Comparison of ENCODE assay signal across 8 cellular contexts in the genomic region with DNA sequence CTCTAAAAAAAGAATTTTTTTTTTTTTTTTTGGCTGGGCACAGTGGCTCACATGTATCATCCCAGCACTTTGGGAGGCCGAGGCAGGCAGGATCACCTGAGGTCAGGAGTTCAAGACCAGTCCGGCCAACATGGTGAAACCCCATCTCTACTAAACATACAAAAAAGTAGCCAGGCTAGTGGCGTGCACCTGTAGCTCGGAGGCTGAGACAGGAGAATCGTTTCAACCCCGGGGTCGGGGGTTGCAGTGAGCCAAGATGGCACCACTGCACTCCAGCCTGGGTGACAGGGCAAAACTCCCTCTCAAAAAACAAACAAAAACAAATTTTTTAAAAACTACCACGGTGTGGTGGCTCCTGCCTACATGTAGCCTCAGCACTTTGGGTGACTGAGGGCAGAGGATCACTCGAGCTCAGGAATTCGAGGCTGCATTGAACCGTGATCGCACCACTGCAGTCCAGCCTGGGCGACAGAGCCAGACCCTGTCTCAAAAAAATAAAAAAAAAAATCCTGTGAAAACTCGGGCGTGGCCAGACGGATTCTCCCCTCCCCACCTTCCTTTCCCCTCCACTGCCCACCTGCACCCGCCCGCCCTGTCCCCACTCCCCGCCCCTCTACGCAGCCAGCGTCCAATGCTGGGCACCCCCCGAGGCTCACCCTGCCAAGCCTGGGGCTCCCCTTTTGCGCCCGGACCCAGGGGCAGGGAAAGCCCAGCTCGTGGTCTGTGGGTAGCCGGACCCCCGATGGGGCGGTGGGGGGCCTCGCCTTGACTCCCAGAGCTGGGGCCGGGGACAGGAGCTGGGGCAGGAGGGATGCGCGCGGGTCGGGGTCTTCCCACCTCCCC. TPM values are rescaled to one million over a fixed set of nuclear protein-coding genes. Genes with fewer than 3 reads are reported as not detected.
DNase-seq lines count a peak whose midpoint lies in the region; FAIRE-seq and TF ChIP-seq lines count a peak whose summit lies in the region.

No MANE protein-coding gene starts in this region.

- no peaks in the 10 kb centered on the region for H3K36me3 Mint-ChIP-seq in mesothelial cell of epicardium

- peak overlapping the region; percentile 72 for H2AFZ ChIP-seq in GM23248

- peak overlapping the region; percentile 82 for H3K27ac Mint-ChIP-seq in mesothelial cell of epicardium

- H3K27me3 Mint-ChIP-seq in mesothelial cell of epicardium (ENCODE audit: low read depth): no peaks in the 10 kb centered on the region

- H3K4me3 Mint-ChIP-seq in mesothelial cell of epicardium: peak overlapping the region; percentile 74

- peak; percentile 61 for FAIRE-seq in GM12891 (lab: Jason Lieb, UNC)

- H3F3A ChIP-seq in GM23248 (ENCODE audit: insufficient read depth): peaks cover 25% of the 10 kb centered on the region

- TF ChIP-seq CTCF in mesothelial cell of epicardium (IDR thresholded peaks at IDR 0.05; ENCODE audit: unreplicated experiment) (no peak), vagina (IDR thresholded peaks at IDR 0.05) (no peak)

- peak overlapping the region; percentile 93 for H3K9ac ChIP-seq in GM23248

- H3K4me1 Mint-ChIP-seq in mesothelial cell of epicardium: peaks cover 22% of the 10 kb centered on the region

- H3K27me3 ChIP-seq in GM23248 (replicated peaks; ENCODE audit: insufficient read depth) (no peaks in the 10 kb centered on the region), vagina (no peaks in the 10 kb centered on the region)

- whole genome bisulfite sequencing in GM23248 (ENCODE audit: low coverage in 1 of 2, low lambda C conversion rate in 2 of 2, missing lambda C conversion rate in 2 of 2), 2 experiments: 29 to 37% methylated on average over 21 to 34 of the region's 34 CpGs

- H3K9me3 Mint-ChIP-seq in mesothelial cell of epicardium: no peaks in the 10 kb centered on the region

- peak overlapping the region; percentile 55 for H3K4me2 ChIP-seq in GM23248 (ENCODE audit: unreplicated experiment)

- no peaks in the 10 kb centered on the region for H3K4me1 ChIP-seq in GM23248 (ENCODE audit: insufficient read depth)
- H3K4me1 ChIP-seq in vagina: peaks cover 47% of the 10 kb centered on the region

- in situ Hi-C loops in GM23248 (cut with MboI): no loop called here

- H3K4me3 ChIP-seq in GM23248 (peak overlapping the region; percentile 89), vagina (peak overlapping the region; percentile 86 to 88)

- H3K9me3 ChIP-seq in GM23248 (ENCODE audit: low read depth): no peaks in the 10 kb centered on the region
- no peaks in the 10 kb centered on the region for H3K9me3 ChIP-seq in vagina

- intact Hi-C loops in vagina (cut with DNase I): no loop called here

- no peaks in the 10 kb centered on the region for H4K20me1 ChIP-seq in GM23248 (ENCODE audit: insufficient read depth)

- H3K9me2 ChIP-seq in GM23248 (ENCODE audit: insufficient read depth): no peaks in the 10 kb centered on the region

- DNase-seq in GM12891 (ENCODE audit: insufficient read length, low spot score) (no peak), GM23248 (peak; percentile 42), NCI-H2227 (lab: John Stamatoyannopoulos, UW; ENCODE audit: unreplicated experiment) (peak; percentile 74), mesothelial cell of epicardium (ENCODE audit: low spot score in 2 of 2, unreplicated experiment in 2 of 2) (no peak), vagina (ENCODE audit: extremely low spot score in 2 of 2) (no peak), NCI-H2081 (lab: John Stamatoyannopoulos, UW) (no peak), D341Med (ENCODE audit: low spot score) (no peak)

- H3K27ac ChIP-seq in GM23248: no peak overlapping the region
- H3K27ac ChIP-seq in cingulate gyrus (ENCODE audit: low read depth, low read length): peak overlapping the region; percentile 65
- peak overlapping the region; percentile 84 for H3K27ac ChIP-seq in vagina

- H3K36me3 ChIP-seq in GM23248 (ENCODE audit: low read depth): no peaks in the 10 kb centered on the region
- no peaks in the 10 kb centered on the region for H3K36me3 ChIP-seq in vagina

- no peak for TF ChIP-seq POLR2A in GM12891 (IDR thresholded peaks at IDR 0.05; ENCODE audit: low read depth, low read length)
- TF ChIP-seq POLR2A in vagina (IDR thresholded peaks at IDR 0.05): no peak

- H3K79me2 ChIP-seq in GM23248 (ENCODE audit: insufficient read depth): peaks cover 17% of the 10 kb centered on the region

TF ChIP-seq in GM12891, 5 proteins besides CTCF, POLR2A, EP300 and RAD21:
- no peak for TF ChIP-seq SPI1 (IDR thresholded peaks at IDR 0.05; ENCODE audit: low read depth, low read length)
- TF ChIP-seq POU2F2 (IDR thresholded peaks at IDR 0.05; ENCODE audit: low read depth, low read length): no peak
- TF ChIP-seq PAX5 (IDR thresholded peaks at IDR 0.05; ENCODE audit: insufficient read depth, low read length, severe bottlenecking): no peak
- no peak for TF ChIP-seq TAF1 (IDR thresholded peaks at IDR 0.05; ENCODE audit: low read depth, low read length)
- no peak for TF ChIP-seq POLR2AphosphoS5 (IDR thresholded peaks at IDR 0.05; ENCODE audit: low read depth, low read length)

RNA-seq across cellular contexts. Expression of a gene that starts 0.7 kb away (rescaled TPM):
- polyA plus RNA-seq in GM12891 (2012; ENCODE audit: low read depth, missing spikeins): 27.6 TPM
- total RNA-seq in GM23248 (2014; rRNA removed; shearing (Covaris generic)): 42.2 and 47.6 TPM in 2 replicates
- polyA plus RNA-seq in GM23248 (2016; fragmentation: Nextera tagmentation; extraction: Ambion mirVana): 30.3 and 32.6 TPM in 2 replicates
- total RNA-seq in mesothelial cell of epicardium (27.3 to 27.9 TPM (median 27.5 TPM) in 3 replicates), vagina (15.5 TPM)

RNA-seq across cellular contexts. Expression of a gene that starts 32.0 kb away (rescaled TPM):
- 6.1 TPM for polyA plus RNA-seq in GM12891 (2012; ENCODE audit: low read depth, missing spikeins)
- 16.3 and 17.8 TPM in 2 replicates for total RNA-seq in GM23248 (2014; rRNA removed; shearing (Covaris generic))
- 11.8 and 13.9 TPM in 2 replicates for polyA plus RNA-seq in GM23248 (2016; fragmentation: Nextera tagmentation; extraction: Ambion mirVana)
- total RNA-seq in mesothelial cell of epicardium: 14.9 to 19.4 TPM (median 18.6 TPM) in 3 replicates
- total RNA-seq in vagina: 8.3 TPM

RNA-seq across cellular contexts. Expression of a gene that starts 32.1 kb away (rescaled TPM):
- 12.5 TPM for polyA plus RNA-seq in GM12891 (2012; ENCODE audit: low read depth, missing spikeins)
- total RNA-seq in GM23248 (2014; rRNA removed; shearing (Covaris generic)): 18.3 and 21.8 TPM in 2 replicates
- polyA plus RNA-seq in GM23248 (2016; fragmentation: Nextera tagmentation; extraction: Ambion mirVana): 15.3 and 16.2 TPM in 2 replicates
- total RNA-seq in mesothelial cell of epicardium (19.2 to 21.1 TPM (median 19.2 TPM) in 3 replicates), vagina (11.0 TPM)

RNA-seq across cellular contexts. Expression of a gene that starts 36.5 kb away (rescaled TPM):
- polyA plus RNA-seq in GM12891 (2012; ENCODE audit: low read depth, missing spikeins): 28.3 TPM
- 14.8 and 17.3 TPM in 2 replicates for total RNA-seq in GM23248 (2014; rRNA removed; shearing (Covaris generic))
- 19.1 and 20.3 TPM in 2 replicates for polyA plus RNA-seq in GM23248 (2016; fragmentation: Nextera tagmentation; extraction: Ambion mirVana)
- total RNA-seq in mesothelial cell of epicardium (50.3 to 57.7 TPM (median 53.7 TPM) in 3 replicates), vagina (17.4 TPM)

RNA-seq across cellular contexts. Expression of a gene that starts 46.0 kb away (rescaled TPM):
- polyA plus RNA-seq in GM12891 (2012; ENCODE audit: low read depth, missing spikeins): 94.7 TPM
- 11.3 and 15.5 TPM in 2 replicates for total RNA-seq in GM23248 (2014; rRNA removed; shearing (Covaris generic))
- polyA plus RNA-seq in GM23248 (2016; fragmentation: Nextera tagmentation; extraction: Ambion mirVana): 75.4 and 77.7 TPM in 2 replicates
- 37.1 to 40.3 TPM (median 37.9 TPM) in 3 replicates for total RNA-seq in mesothelial cell of epicardium
- total RNA-seq in vagina: 20.1 TPM

Comparison
In these comparisons a context has a peak if more than half of its experiments do, and no peak if none do; other contexts are left out.
1. DNase-seq: peak in GM23248 (single experiment) and NCI-H2227 (single experiment); none in GM12891 (single experiment), mesothelial cell of epicardium (0 of 2), vagina (0 of 2), NCI-H2081 (0 of 2) and D341Med (single experiment).